In the genomic region with DNA sequence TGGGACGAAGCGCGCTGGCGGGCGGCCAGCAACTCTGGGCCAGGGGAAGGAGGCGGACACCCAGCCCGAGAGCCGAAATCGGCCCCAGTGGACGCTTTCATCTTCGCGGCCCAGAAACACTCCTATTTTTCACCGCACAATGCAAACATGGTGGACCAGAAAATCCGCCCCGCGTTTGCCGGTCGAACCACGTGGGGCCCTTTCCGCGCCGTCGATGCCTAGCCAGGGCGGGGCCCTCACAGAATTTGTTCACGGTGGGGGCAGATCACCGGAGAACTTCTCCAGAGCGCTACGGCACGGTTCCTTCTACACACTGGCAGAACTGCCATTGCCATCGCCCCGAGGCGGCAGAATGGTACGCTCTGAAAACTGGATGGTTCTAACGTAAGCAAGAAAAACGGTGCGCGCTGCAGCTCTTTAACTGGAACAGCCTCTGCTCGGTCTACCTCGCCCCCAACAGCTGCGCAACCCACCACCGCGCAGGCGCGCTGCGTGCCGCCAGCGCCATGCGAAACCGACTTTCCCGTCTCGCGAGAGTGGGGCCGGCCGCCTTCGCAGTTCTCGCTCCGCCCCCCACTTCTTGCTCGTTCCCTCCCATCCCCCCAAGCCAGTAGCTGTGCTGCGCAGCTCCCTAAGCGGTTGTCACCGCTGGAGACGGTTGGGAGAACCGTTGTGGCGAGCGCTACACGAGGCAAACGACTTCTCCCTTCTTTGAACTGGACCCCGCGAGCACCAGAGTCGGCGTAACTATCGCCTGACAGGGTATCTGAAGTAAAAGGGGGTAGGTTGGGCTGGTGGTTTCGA, we compare ENCODE assay signal across 1 cellular context.
A peak's percentile ranks its signal among the peaks of the same experiment; 100 is the strongest.
TF ChIP-seq lines count a peak whose summit lies in the region.

A gene with protein sequence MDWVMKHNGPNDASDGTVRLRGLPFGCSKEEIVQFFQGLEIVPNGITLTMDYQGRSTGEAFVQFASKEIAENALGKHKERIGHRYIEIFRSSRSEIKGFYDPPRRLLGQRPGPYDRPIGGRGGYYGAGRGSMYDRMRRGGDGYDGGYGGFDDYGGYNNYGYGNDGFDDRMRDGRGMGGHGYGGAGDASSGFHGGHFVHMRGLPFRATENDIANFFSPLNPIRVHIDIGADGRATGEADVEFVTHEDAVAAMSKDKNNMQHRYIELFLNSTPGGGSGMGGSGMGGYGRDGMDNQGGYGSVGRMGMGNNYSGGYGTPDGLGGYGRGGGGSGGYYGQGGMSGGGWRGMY (plus strand): TSS at position 610 of the 804 bp plus-strand sequence. CDS start 5,158 bp downstream, outside the sequence.

TF ChIP-seq in HEK293, 187 proteins besides CTCF, POLR2A, EP300 and RAD21 (continued from another document):
- TF ChIP-seq ZNF354C (tag by site-specific recombination; IDR thresholded peaks at IDR 0.05; ENCODE audit: borderline replicate concordance, low read depth) = no peak
- TF ChIP-seq ZFP41 (tag by site-specific recombination; IDR thresholded peaks at IDR 0.05; ENCODE audit: borderline replicate concordance) = no peak
- TF ChIP-seq ZBTB20 (tag by site-specific recombination; IDR thresholded peaks at IDR 0.05) = peak; percentile 74
- peak; percentile 32; the same call in 1 of the 2 replicates for TF ChIP-seq ZNF391 (tag by site-specific recombination; IDR thresholded peaks at IDR 0.05; ENCODE audit: borderline replicate concordance, low read depth)
- TF ChIP-seq ZNF624 (tag by site-specific recombination; IDR thresholded peaks at IDR 0.05) = no peak
- no peak for TF ChIP-seq ZNF548 (tag by site-specific recombination; IDR thresholded peaks at IDR 0.05)
- TF ChIP-seq ZNF549 (tag by site-specific recombination; IDR thresholded peaks at IDR 0.05) = no peak
- TF ChIP-seq ZNF629 (tag by site-specific recombination; IDR thresholded peaks at IDR 0.05) = peak; percentile 72
- peak; percentile 73 for TF ChIP-seq KLF1 (tag by site-specific recombination; IDR thresholded peaks at IDR 0.05)
- no peak for TF ChIP-seq ZNF280D (tag by site-specific recombination; IDR thresholded peaks at IDR 0.05)
- no peak for TF ChIP-seq HOXA7 (CRISPR knock-in tag; IDR thresholded peaks at IDR 0.05; ENCODE audit: borderline replicate concordance)
- TF ChIP-seq, protein P1, sequence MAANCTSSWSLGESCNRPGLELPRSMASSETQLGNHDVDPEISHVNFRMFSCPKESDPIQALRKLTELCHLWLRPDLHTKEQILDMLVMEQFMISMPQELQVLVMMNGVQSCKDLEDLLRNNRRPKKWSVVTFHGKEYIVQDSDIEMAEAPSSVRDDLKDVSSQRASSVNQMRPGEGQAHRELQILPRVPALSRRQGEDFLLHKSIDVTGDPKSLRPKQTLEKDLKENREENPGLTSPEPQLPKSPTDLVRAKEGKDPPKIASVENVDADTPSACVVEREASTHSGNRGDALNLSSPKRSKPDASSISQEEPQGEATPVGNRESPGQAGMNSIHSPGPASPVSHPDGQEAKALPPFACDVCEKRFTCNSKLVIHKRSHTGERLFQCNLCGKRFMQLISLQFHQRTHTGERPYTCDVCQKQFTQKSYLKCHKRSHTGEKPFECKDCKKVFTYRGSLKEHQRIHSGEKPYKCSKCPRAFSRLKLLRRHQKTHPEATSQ (tag by site-specific recombination; IDR thresholded peaks at IDR 0.05) = no peak
- TF ChIP-seq SP3 (tag by site-specific recombination; IDR thresholded peaks at IDR 0.05) = peak; percentile 90
- peak; percentile 81; the same call in 1 of the 2 replicates for TF ChIP-seq KLF9 (tag by site-specific recombination; IDR thresholded peaks at IDR 0.05; ENCODE audit: low read depth)
- TF ChIP-seq GLI4 (tag by site-specific recombination; IDR thresholded peaks at IDR 0.05) = no peak
